14 cellular contexts compared by ENCODE assay signal in the genomic region with DNA sequence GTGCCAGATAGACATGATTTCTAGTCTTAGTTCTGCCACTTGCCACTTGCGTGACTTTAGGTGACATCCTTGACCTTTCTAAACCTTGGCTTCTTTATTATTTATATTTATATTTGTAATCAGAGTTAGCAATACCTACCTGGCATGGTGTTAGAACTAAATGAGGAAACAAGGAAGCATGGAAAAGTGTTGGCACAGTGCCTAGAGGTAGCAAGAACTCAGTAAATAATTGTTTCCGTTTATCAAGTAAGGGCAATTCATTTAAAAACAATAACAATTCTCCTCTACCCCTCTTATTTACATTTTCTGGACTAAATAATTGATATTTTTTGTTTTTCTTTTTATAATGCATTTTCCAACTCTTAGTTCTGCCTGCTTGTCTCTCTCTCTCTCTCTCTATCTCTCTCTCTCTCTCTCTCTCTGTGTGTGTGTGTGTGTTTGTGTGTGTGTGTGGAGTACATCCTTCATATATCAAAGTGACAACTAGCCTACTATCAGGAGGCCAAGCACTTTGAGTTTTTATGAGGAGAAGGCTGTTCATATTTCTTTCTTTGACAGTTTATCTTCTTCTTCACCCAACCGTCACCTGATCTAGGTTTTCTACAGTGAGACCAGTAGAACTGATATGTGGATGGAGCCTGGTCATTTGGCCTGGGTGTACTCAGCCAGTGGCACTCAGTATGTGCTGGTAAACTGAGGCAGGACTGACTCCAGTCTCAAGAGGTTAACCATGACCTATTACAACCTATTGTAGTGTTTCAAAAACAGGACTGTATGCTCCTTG.
A peak's percentile ranks its signal among the peaks of the same experiment; 100 is the strongest.
DNase-seq lines count a peak whose midpoint lies in the region; ATAC-seq lines count a peak whose summit lies in the region.
"Had no signal": no experiment of that assay in that cellular context is flagged by ENCODE, and none has a peak within 500 bp of the region (broad histone marks: within the 10 kb centered on the region; RNA-seq: fewer than 3 reads in every experiment).

No MANE protein-coding gene starts in this region.

- peaks cover 6 to 17% (median 9%) of the 10 kb centered on the region in 3 donors for H3K9me3 Mint-ChIP-seq in T-cell
- H3K9me3 Mint-ChIP-seq: H9 had no signal

- H3K27ac Mint-ChIP-seq in T-cell: no peak overlapping the region
- H3K27ac Mint-ChIP-seq: CD4-positive, alpha-beta memory T cell; IgD-negative memory B cell had no signal

- ATAC-seq in T-cell (replicated peaks in 1 of 4): no peak
- ATAC-seq: A549 had no signal

- POLR2A ChIA-PET in T-cell (lab: Charles Lee): no interaction called here

- H3K4me1 Mint-ChIP-seq in T-cell: no peaks in the 10 kb centered on the region
- H3K4me1 Mint-ChIP-seq: CD4-positive, alpha-beta memory T cell; IgD-negative memory B cell had no signal

- no peak overlapping the region for H3K4me3 Mint-ChIP-seq in T-cell
- H3K4me3 Mint-ChIP-seq: CD4-positive, alpha-beta memory T cell; H9; IgD-negative memory B cell had no signal

- no peaks in the 10 kb centered on the region for H3K27me3 Mint-ChIP-seq in T-cell
- H3K27me3 Mint-ChIP-seq: CD4-positive, alpha-beta memory T cell; IgD-negative memory B cell had no signal

- peak; percentile 76 for DNase-seq in DMS153 (lab: John Stamatoyannopoulos, UW)
- DNase-seq in DMS79 (lab: John Stamatoyannopoulos, UW): peak; percentile 4
- peak; percentile 46 for DNase-seq in NCI-H345 treated with DMSO at 0.1 percent for 48 hours (lab: John Stamatoyannopoulos, UW; ENCODE audit: unreplicated experiment)
- DNase-seq in left kidney (ENCODE audit: low read depth, low spot score): peak; percentile 57
- DNase-seq in NCI-H82 treated with DMSO at 0.1 percent for 48 hours (lab: John Stamatoyannopoulos, UW; ENCODE audit: unreplicated experiment): no peak
- no peak for DNase-seq in GM19238 (ENCODE audit: insufficient read length, low spot score)
- no peak for DNase-seq in T-cell
- DNase-seq: BE2C; CD4-positive, alpha-beta memory T cell; EL; GOT3; H9 had no signal

- CTCF ChIA-PET in T-cell (lab: Charles Lee): no interaction called here

- H3K36me3 Mint-ChIP-seq in T-cell: no peaks in the 10 kb centered on the region
- H3K36me3 Mint-ChIP-seq: CD4-positive, alpha-beta memory T cell; IgD-negative memory B cell had no signal

Comparison
In these comparisons a context has a peak if more than half of its experiments do, and no peak if none do; other contexts are left out.
1. DNase-seq: peak in DMS153 (single experiment), DMS79 (single experiment), NCI-H345 treated with DMSO at 0.1 percent for 48 hours (single experiment) and left kidney (single experiment); none in NCI-H82 treated with DMSO at 0.1 percent for 48 hours (single experiment), GM19238 (single experiment) and T-cell (0 of 34).